ENCODE assay signal across 24 cellular contexts in genomic region chr10:124538669-124539068, GRCh38.
"Had no signal": no experiment of that assay in that cellular context is flagged by ENCODE, and none has a peak within 500 bp of the region (broad histone marks: within the 10 kb centered on the region; RNA-seq: fewer than 3 reads in every experiment).

No MANE protein-coding gene starts in this region.

- H3K9me3 ChIP-seq: heart left ventricle, left lung, lower lobe of right lung, psoas muscle, sigmoid colon, suprapubic skin, tibial artery, upper lobe of left lung, uterus had no signal

- DNase-seq: cortex of kidney; effector memory CD4-positive, alpha-beta T cell; hippocampal formation; lower lobe of right lung; retina; sigmoid colon; stimulated activated CD4-positive, alpha-beta T cell treated with anti-CD3 and anti-CD28 coated beads, Interleukin-2, amount 100 ng/mL, for 24 hours; stimulated activated CD4-positive, alpha-beta T cell treated with anti-CD3 and anti-CD28 coated beads, Interleukin-4, amount 100 ng/mL, for 4 hours; stimulated activated naive CD4-positive, alpha-beta T cell treated with Interleukin-2 at 50 U/mL for 16 hours; tibial artery; upper lobe of left lung; uterus had no signal

- H3K4me3 ChIP-seq: heart left ventricle, left lung, lower lobe of right lung, psoas muscle, sigmoid colon, skin epidermis, suprapubic skin, tibial artery, upper lobe of left lung, uterus had no signal

- ATAC-seq: esophagus mucosa, heart left ventricle, left lung, lower lobe of right lung, psoas muscle had no signal

- H3K36me3 Mint-ChIP-seq: memory B cell, mesothelial cell of epicardium had no signal

- H3K9me3 Mint-ChIP-seq: memory B cell, mesothelial cell of epicardium, nephron had no signal

- FAIRE-seq: endometrium, frontal cortex, islet of Langerhans had no signal

- H3K4me1 Mint-ChIP-seq: nephron had no signal

- H3K4me3 Mint-ChIP-seq: mesothelial cell of epicardium, nephron had no signal

- H3K27ac Mint-ChIP-seq: mesothelial cell of epicardium had no signal

- H3K36me3 ChIP-seq: heart left ventricle, left lung, lower lobe of right lung, sigmoid colon, suprapubic skin, tibial artery, upper lobe of left lung, uterus had no signal

- H3K27me3 Mint-ChIP-seq: memory B cell had no signal

- H3K27me3 ChIP-seq: heart left ventricle, left lung, sigmoid colon, suprapubic skin, tibial artery, upper lobe of left lung, uterus had no signal

- H3K27ac ChIP-seq: heart left ventricle, left lung, lower lobe of right lung, psoas muscle, sigmoid colon, skin epidermis, suprapubic skin, tibial artery, upper lobe of left lung had no signal
